ENCODE assay signal across 7 cellular contexts in genomic region chr18:78785706-78786105, GRCh38.
"Had no signal": no experiment of that assay in that cellular context is flagged by ENCODE, and none has a peak within 500 bp of the region (broad histone marks: within the 10 kb centered on the region; RNA-seq: fewer than 3 reads in every experiment).

No MANE protein-coding gene starts in this region.

- H3K4me3 Mint-ChIP-seq: IgD-negative memory B cell had no signal

- DNase-seq: IMR-90, KBM-7, KG1 had no signal

- ATAC-seq: HepG2, K562 had no signal

- H3K27me3 Mint-ChIP-seq: IgD-negative memory B cell had no signal

- H3K27ac ChIP-seq: HL-60 had no signal

- H3K4me3 ChIP-seq: K562 had no signal

- H3K27ac Mint-ChIP-seq: IgD-negative memory B cell had no signal

- H3K4me1 Mint-ChIP-seq: IgD-negative memory B cell had no signal
